Comparison of ENCODE assay signal across 8 cellular contexts in genomic region chr9:62838024-62838718, GRCh38.
DNase-seq lines count a peak whose midpoint lies in the region; ATAC-seq and TF ChIP-seq lines count a peak whose summit lies in the region.
"Not testable (repeated sequence)": the region's sequence is repeated elsewhere in the genome, so short reads cannot be mapped to it uniquely, and the experiment has no call there.

No MANE protein-coding gene starts in this region.

- not testable (repeated sequence) for TF ChIP-seq CTCF in gastroesophageal sphincter (IDR thresholded peaks at IDR 0.05); nephron progenitor cell (IDR thresholded peaks at IDR 0.05)

- H3K27ac ChIP-seq in CD8-positive, alpha-beta memory T cell (ENCODE audit: low read depth, low read length), result not testable (repeated sequence)
- H3K27ac ChIP-seq in gastroesophageal sphincter, result peak overlapping the region in 1 of 4 donors; percentile 42

- H3K27me3 Mint-ChIP-seq in CD8-positive, alpha-beta memory T cell, result peaks cover 9 to 11% of the 10 kb centered on the region in 2 donors
- H3K27me3 Mint-ChIP-seq in T-cell (peaks cover 9 to 19% of the 10 kb centered on the region in 2 donors), nephron progenitor cell (ENCODE audit: low read depth, poor library complexity) (peaks cover 66% of the 10 kb centered on the region)

- H3K4me1 ChIP-seq in CD8-positive, alpha-beta memory T cell (ENCODE audit: insufficient read depth, low read length), result not testable (repeated sequence)
- H3K4me1 ChIP-seq in gastroesophageal sphincter, result peaks cover 0 to 16% (median 6%) of the 10 kb centered on the region in 3 donors

- POLR2A ChIA-PET in CD8-positive, alpha-beta memory T cell (lab: Charles Lee); T-cell (lab: Charles Lee): not testable (repeated sequence)

- not testable (repeated sequence) for H3K36me3 Mint-ChIP-seq in CD8-positive, alpha-beta memory T cell; T-cell; nephron progenitor cell (ENCODE audit: low read depth)

- not testable (repeated sequence) for TF ChIP-seq POLR2A in gastroesophageal sphincter (IDR thresholded peaks at IDR 0.05)

- peak overlapping the region; percentile 67 to 94 (median 84) for H3K27ac Mint-ChIP-seq in CD8-positive, alpha-beta memory T cell
- peak overlapping the region; percentile 84 to 89 for H3K27ac Mint-ChIP-seq in T-cell
- not testable (repeated sequence) for H3K27ac Mint-ChIP-seq in nephron progenitor cell

- TF ChIP-seq EP300 in gastroesophageal sphincter (IDR thresholded peaks at IDR 0.05), result not testable (repeated sequence)

- H3K36me3 ChIP-seq in CD8-positive, alpha-beta memory T cell (ENCODE audit: insufficient read depth, low read length); gastroesophageal sphincter: not testable (repeated sequence)

- H3K27me3 ChIP-seq in CD8-positive, alpha-beta memory T cell (ENCODE audit: insufficient read depth, low read length, poor library complexity, severe bottlenecking), result not testable (repeated sequence)
- H3K27me3 ChIP-seq in gastroesophageal sphincter, result peaks cover 43% of the 10 kb centered on the region

- not testable (repeated sequence) for H3K9me3 ChIP-seq in CD8-positive, alpha-beta memory T cell (ENCODE audit: low read length); gastroesophageal sphincter

- peak; percentile 90 to 98 (median 95) for DNase-seq in CD8-positive, alpha-beta memory T cell
- DNase-seq in T-cell (peak; percentile 88 to 98 (median 95)), nephron progenitor cell (peak; percentile 89)
- DNase-seq in activated naive CD8-positive, alpha-beta T cell treated with anti-CD3 and anti-CD28 coated beads, Interleukin-2, amount 50 U/mL, for 16 hours (ENCODE audit: low read depth, low spot score), result peak; percentile 79
- peak; percentile 91 to 94 for DNase-seq in stimulated activated CD8-positive, alpha-beta memory T cell treated with anti-CD3 and anti-CD28 coated beads, Interleukin-2, amount 100 ng/mL, for 1 hour (ENCODE audit: low read depth in 2 of 2)

- WGBS in gastroesophageal sphincter (ENCODE audit: low coverage in 1 of 2), 2 donors, result 0% methylated on average over 3 of the region's 60 CpGs; no CpG with 5 or more reads in 1 of the 2 donors

- CTCF ChIA-PET in CD8-positive, alpha-beta memory T cell (lab: Charles Lee), result interaction anchor here (1.5 kb wide), 1 partner anchor 36 kb away, joined by 4 read pairs; no protein-coding TSS in a partner anchor
- CTCF ChIA-PET in T-cell (lab: Charles Lee), result not testable (repeated sequence)

- H3K4me3 Mint-ChIP-seq in CD8-positive, alpha-beta memory T cell, result peak overlapping the region; percentile 81 to 94 (median 89)
- H3K4me3 Mint-ChIP-seq in T-cell, result peak overlapping the region; percentile 79 to 85 (median 80)
- H3K4me3 Mint-ChIP-seq in nephron progenitor cell, result peak overlapping the region; percentile 85

- not testable (repeated sequence) for H3K4me1 Mint-ChIP-seq in CD8-positive, alpha-beta memory T cell; T-cell; nephron progenitor cell

- peak; percentile 100 for ATAC-seq in GM19467 (IDR thresholded peaks at IDR 0.05; ENCODE audit: unreplicated experiment)
- peak; percentile 100 for ATAC-seq in HG03342 (IDR thresholded peaks at IDR 0.05; ENCODE audit: unreplicated experiment)
- ATAC-seq in T-cell (replicated peaks in 1 of 4), result peak; percentile 99 to 100 (median 99)
- ATAC-seq in gastroesophageal sphincter, result peak; percentile 96

- not testable (repeated sequence) for H3K9me3 Mint-ChIP-seq in CD8-positive, alpha-beta memory T cell; T-cell
- H3K9me3 Mint-ChIP-seq in nephron progenitor cell, result peaks cover 17% of the 10 kb centered on the region

- H3K4me3 ChIP-seq in CD8-positive, alpha-beta memory T cell (ENCODE audit: low read length), result not testable (repeated sequence)
- H3K4me3 ChIP-seq in gastroesophageal sphincter, result peak overlapping the region; percentile 18 to 50
